ENCODE assay signal across 27 cellular contexts in the genomic region with DNA sequence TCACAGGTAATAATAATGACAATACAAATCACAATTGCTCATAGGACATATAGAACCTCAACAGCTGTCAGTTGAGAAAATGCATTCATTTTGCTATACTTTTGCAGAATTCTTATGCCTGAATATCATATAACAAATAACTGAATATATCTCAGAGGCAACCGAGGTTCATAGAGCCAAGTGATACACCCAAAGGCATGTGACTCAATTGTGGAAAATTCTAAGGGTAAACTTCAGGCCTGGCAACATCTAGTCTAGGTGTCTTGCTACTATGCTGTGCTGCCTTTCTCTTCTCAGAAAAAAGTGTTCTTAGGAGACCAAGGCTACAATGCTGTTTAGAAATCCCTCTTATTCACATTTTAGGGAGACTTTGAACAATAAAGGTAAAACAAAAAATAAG.
A peak's percentile ranks its signal among the peaks of the same experiment; 100 is the strongest.
DNase-seq lines count a peak whose midpoint lies in the region; ATAC-seq, FAIRE-seq and TF ChIP-seq lines count a peak whose summit lies in the region.
"Had no signal": no experiment of that assay in that cellular context is flagged by ENCODE, and none has a peak within 500 bp of the region (broad histone marks: within the 10 kb centered on the region; RNA-seq: fewer than 3 reads in every experiment).

No MANE protein-coding gene starts in this region.

- H3F3A ChIP-seq in PC-3 (ENCODE audit: low read length, unreplicated experiment) (no peaks in the 10 kb centered on the region), PC-9 (ENCODE audit: insufficient read depth, low read depth) (no peaks in the 10 kb centered on the region)

- peak; percentile 28 for FAIRE-seq in GM19239 (lab: Jason Lieb, UNC)
- FAIRE-seq: G401.6, GM12892, HTR-8/SVneo had no signal

- no peaks in the 10 kb centered on the region for H3K79me2 ChIP-seq in PC-3 (ENCODE audit: low read length)
- H3K79me2 ChIP-seq in trophoblast cell (ENCODE audit: control insufficient read depth, insufficient read depth, low read length, poor library complexity) = no peaks in the 10 kb centered on the region
- no peaks in the 10 kb centered on the region for H3K79me2 ChIP-seq in PC-9 (ENCODE audit: low read depth)

- H3K27me3 ChIP-seq in PC-3 (ENCODE audit: low read length) = no peaks in the 10 kb centered on the region
- H3K27me3 ChIP-seq in trophoblast cell (ENCODE audit: insufficient read depth, low read length) = no peaks in the 10 kb centered on the region
- no peaks in the 10 kb centered on the region for H3K27me3 ChIP-seq in PC-9 (ENCODE audit: insufficient read depth, low read depth)
- H3K27me3 ChIP-seq: BLaER1 had no signal

- BruUV-seq in PC-3 (replicated peaks; lab: Mats Ljungman, UMichigan) (no TSS peak), PC-9 (replicated peaks; lab: Mats Ljungman, UMichigan) (no TSS peak)

- DNase-seq in GM19239 (ENCODE audit: insufficient read length, low spot score) (no peak), PC-3 (peak; percentile 57), choroid plexus epithelial cell (ENCODE audit: low read depth) (peak; percentile 38), trophoblast cell (peak; percentile 30 to 78), T-helper 2 cell (no peak), PC-9 (no peak), NCI-H2196 (lab: John Stamatoyannopoulos, UW; ENCODE audit: unreplicated experiment) (no peak)
- DNase-seq: CD4-positive, alpha-beta T cell; COR-L47; DMS 273 treated with DMSO at 0.1 percent for 48 hours; DMS79 treated with DMSO at 0.1 percent for 48 hours; GOT3; HCEC 1CT; NCI-H1092; NCI-H1436; NCI-H2029; NCI-H345; NCI-H524; OCI-M1; RPMI8226; SHP77 treated with DMSO at 0.1 percent for 48 hours had no signal

- H3K4ac ChIP-seq in trophoblast cell (ENCODE audit: low read depth, low read length) = no peak overlapping the region

- H3K4me3 ChIP-seq in PC-3 (ENCODE audit: low read length) (no peak overlapping the region), choroid plexus epithelial cell (ENCODE audit: low read depth, low read length) (no peak overlapping the region), trophoblast cell (ENCODE audit: low read depth, low read length) (no peak overlapping the region), PC-9 (no peak overlapping the region)
- H3K4me3 ChIP-seq: BLaER1, SK-N-MC had no signal

- no peaks in the 10 kb centered on the region for H4K20me1 ChIP-seq in PC-3 (ENCODE audit: low read length)
- no peaks in the 10 kb centered on the region for H4K20me1 ChIP-seq in PC-9 (ENCODE audit: insufficient read depth)
- H4K20me1 ChIP-seq: BLaER1 had no signal

- H3K36me3 ChIP-seq in PC-3 (ENCODE audit: low read depth, low read length) (no peaks in the 10 kb centered on the region), trophoblast cell (ENCODE audit: control insufficient read depth in 1 of 2, insufficient read depth in 2 of 2, low read length in 2 of 2) (no peaks in the 10 kb centered on the region), PC-9 (ENCODE audit: low read depth) (no peaks in the 10 kb centered on the region)
- H3K36me3 ChIP-seq: BLaER1 had no signal

- H4K91ac ChIP-seq in trophoblast cell (ENCODE audit: low read depth, low read length) = no peak overlapping the region

- no CpG with 5 or more reads among the region's 1 CpG for WGBS in trophoblast cell (ENCODE audit: extremely low coverage, insufficient coverage, insufficient read length)

- no peak overlapping the region for H3K14ac ChIP-seq in trophoblast cell (ENCODE audit: low read length)

- no peaks in the 10 kb centered on the region for H3K9me3 ChIP-seq in PC-3 (ENCODE audit: low read length)
- no peaks in the 10 kb centered on the region for H3K9me3 ChIP-seq in trophoblast cell (ENCODE audit: insufficient read depth, low read depth, low read length)
- H3K9me3 ChIP-seq in PC-9 (ENCODE audit: insufficient read depth, low read depth) = peaks cover 3% of the 10 kb centered on the region

- POLR2A ChIA-PET in PC-3 (lab: Charles Lee; ENCODE audit: unreplicated experiment) = no interaction called here
- POLR2A ChIA-PET in PC-9 (lab: Charles Lee; ENCODE audit: unreplicated experiment) = no interaction called here

- no peak overlapping the region for H3K18ac ChIP-seq in trophoblast cell (ENCODE audit: low read length)

- no peak overlapping the region for H2AK5ac ChIP-seq in trophoblast cell (ENCODE audit: low read length)

- no peak overlapping the region for H4K8ac ChIP-seq in trophoblast cell (ENCODE audit: low read depth, low read length)

- H3K4me1 ChIP-seq in PC-3 (ENCODE audit: insufficient read depth, low read length) (peaks cover 19% of the 10 kb centered on the region), trophoblast cell (ENCODE audit: control insufficient read depth in 1 of 2, insufficient read depth in 2 of 2, low read length in 2 of 2) (peaks cover 0 to 2% of the 10 kb centered on the region in 2 experiments), PC-9 (replicated peaks; ENCODE audit: insufficient read depth) (peaks cover 5% of the 10 kb centered on the region; the same call in 1 of the 2 replicates)

- H2AFZ ChIP-seq in PC-3 (ENCODE audit: low read length) (no peak overlapping the region), trophoblast cell (ENCODE audit: insufficient read depth, low read length, poor library complexity) (no peak overlapping the region), PC-9 (no peak overlapping the region)

- H3K9ac ChIP-seq in PC-3 (ENCODE audit: low read length) = no peak overlapping the region
- H3K9ac ChIP-seq in trophoblast cell (ENCODE audit: low read length) = no peak overlapping the region
- H3K9ac ChIP-seq: BLaER1, KMS-11 had no signal

- CTCF ChIA-PET in PC-3 (lab: Charles Lee) = no interaction called here
- CTCF ChIA-PET in PC-9 (lab: Charles Lee) = no interaction called here

- H3K27ac ChIP-seq in PC-3 (ENCODE audit: low read length) (no peak overlapping the region), trophoblast cell (ENCODE audit: low read depth, low read length) (no peak overlapping the region), PC-9 (no peak overlapping the region)
- H3K27ac ChIP-seq: BLaER1, KMS-11, SK-N-MC had no signal

- H2BK12ac ChIP-seq in trophoblast cell (ENCODE audit: low read length) = no peak overlapping the region

- H3K23ac ChIP-seq in trophoblast cell (ENCODE audit: low read length) = no peak overlapping the region

- no peaks in the 10 kb centered on the region for H3K9me2 ChIP-seq in PC-3 (replicated peaks; ENCODE audit: low read length)
- no peaks in the 10 kb centered on the region for H3K9me2 ChIP-seq in PC-9 (ENCODE audit: insufficient read depth)

- peak; percentile 70 for ATAC-seq in PC-3

- H4K12ac ChIP-seq in trophoblast cell (ENCODE audit: low read depth, low read length) = no peak overlapping the region

- intact Hi-C loops in PC-3 (cut with micrococcal nuclease) = no loop called here
- intact Hi-C loops in PC-9 (cut with micrococcal nuclease; ENCODE audit: unreplicated experiment) = no loop called here

- H3K4me2 ChIP-seq in PC-3 (ENCODE audit: low read length) = no peak overlapping the region
- no peak overlapping the region for H3K4me2 ChIP-seq in trophoblast cell (ENCODE audit: low read length)
- H3K4me2 ChIP-seq in PC-9 = no peak overlapping the region
- H3K4me2 ChIP-seq: BLaER1, KMS-11 had no signal

- H2BK120ac ChIP-seq in trophoblast cell (ENCODE audit: insufficient read depth, low read length, poor library complexity) = no peak overlapping the region

- H3K79me1 ChIP-seq in trophoblast cell (ENCODE audit: low read length) = peaks cover 2% of the 10 kb centered on the region

- H2BK5ac ChIP-seq in trophoblast cell (ENCODE audit: low read depth, low read length, poor library complexity) = no peak overlapping the region

- TF ChIP-seq CTCF in PC-3 (conservative IDR thresholded peaks at IDR 0.05; ENCODE audit: low read depth, low read length) (no peak), choroid plexus epithelial cell (conservative IDR thresholded peaks at IDR 0.05; ENCODE audit: low read depth, low read length) (no peak), PC-9 (conservative IDR thresholded peaks at IDR 0.05) (no peak)

Comparison
In these comparisons a context has a peak if more than half of its experiments do, and no peak if none do; other contexts are left out.
1. DNase-seq: peak in PC-3 (single experiment), choroid plexus epithelial cell (single experiment) and trophoblast cell (2 of 2); none in GM19239 (single experiment), T-helper 2 cell (0 of 5), PC-9 (0 of 2) and NCI-H2196 (single experiment).